ENCODE assay signal across 1 cellular context in the genomic region with DNA sequence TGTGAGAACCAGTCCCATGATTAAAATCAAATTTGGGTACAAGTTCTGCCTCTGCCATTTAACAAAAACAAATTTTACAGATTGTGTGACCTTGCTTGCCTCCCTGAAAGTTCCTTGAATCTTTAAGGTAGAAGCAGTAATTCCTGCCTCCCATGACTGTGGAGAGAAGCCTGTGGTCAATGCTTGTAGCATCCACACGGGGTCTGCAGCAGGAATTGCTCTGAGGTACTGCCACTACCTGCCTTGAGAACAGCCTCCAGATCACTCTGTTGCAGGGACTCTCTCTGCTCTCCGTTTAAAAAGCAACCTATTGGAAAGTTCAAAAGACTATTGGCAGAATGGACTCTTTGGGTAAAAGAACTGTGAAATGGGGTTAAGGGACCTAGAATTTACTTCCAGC.
TF ChIP-seq lines count a peak whose summit lies in the region.

No MANE protein-coding gene starts in this region.

TF ChIP-seq in H1, 55 proteins besides CTCF, POLR2A, EP300 and RAD21:
- TF ChIP-seq RFX5 (IDR thresholded peaks at IDR 0.05; ENCODE audit: borderline replicate concordance, low read depth, low read length) (no peak), RXRA (IDR thresholded peaks at IDR 0.05; ENCODE audit: insufficient read depth, low read depth, low read length) (no peak), ASH2L (IDR thresholded peaks at IDR 0.05; ENCODE audit: low read length) (no peak), CREB1 (IDR thresholded peaks at IDR 0.05) (no peak), PHF8 (conservative IDR thresholded peaks at IDR 0.05; ENCODE audit: low read depth, low read length) (no peak), KDM5A (IDR thresholded peaks at IDR 0.05; ENCODE audit: low read length) (no peak)
TF ChIP-seq in H1: peak in this region for 0.
